ENCODE assay signal across 9 cellular contexts in genomic region chr4:6695660-6696581, GRCh38. TPM values are rescaled to one million over a fixed set of nuclear protein-coding genes. Genes with fewer than 3 reads are reported as not detected.
DNase-seq lines count a peak whose midpoint lies in the region; ATAC-seq, FAIRE-seq and TF ChIP-seq lines count a peak whose summit lies in the region.
"Had no signal": no experiment of that assay in that cellular context is flagged by ENCODE, and none has a peak within 500 bp of the region (broad histone marks: within the 10 kb centered on the region; RNA-seq: fewer than 3 reads in every experiment).

No MANE protein-coding gene starts in this region.

- no peaks in the 10 kb centered on the region for H3K27me3 ChIP-seq in keratinocyte (ENCODE audit: control insufficient read depth, extremely low read depth, insufficient read depth, low read length)

- peak overlapping the region; percentile 68 for H3K9ac ChIP-seq in keratinocyte (ENCODE audit: control insufficient read depth, extremely low read depth, insufficient read depth, low read length)
- H3K9ac ChIP-seq: KMS-11 had no signal

- H4K20me1 ChIP-seq in keratinocyte (ENCODE audit: control insufficient read depth, extremely low read depth, insufficient read depth, low read length) = no peaks in the 10 kb centered on the region

- no peaks in the 10 kb centered on the region for H3K27me3 Mint-ChIP-seq in activated T-cell treated with anti-CD3 and anti-CD28 coated beads, Interleukin-2, amount 50 U/mL, for 24 hours

- H3K9me1 ChIP-seq in keratinocyte (ENCODE audit: control insufficient read depth, extremely low read depth, insufficient read depth, low read length) = no peaks in the 10 kb centered on the region

- peak in 1 of 3 experiments; percentile 5 for TF ChIP-seq CTCF in keratinocyte (optimal IDR thresholded peaks at IDR 0.05 in 1 of 3, IDR thresholded peaks at IDR 0.05 in 1 of 3, conservative IDR thresholded peaks at IDR 0.05 in 1 of 3; ENCODE audit: extremely low read depth in 1 of 3, insufficient read depth in 2 of 3, low read length in 3 of 3)

- no peaks in the 10 kb centered on the region for H3K79me2 ChIP-seq in keratinocyte (ENCODE audit: control insufficient read depth, insufficient read depth, low read length)

- peak overlapping the region in 2 of 3 experiments; percentile 33 to 36 for H3K4me3 ChIP-seq in keratinocyte (ENCODE audit: control insufficient read depth in 2 of 3, extremely low read depth in 1 of 3, insufficient read depth in 2 of 3, low read depth in 1 of 3, low read length in 3 of 3)

- H3K27ac Mint-ChIP-seq in activated T-cell treated with anti-CD3 and anti-CD28 coated beads, Interleukin-2, amount 50 U/mL, for 24 hours = peak overlapping the region; percentile 95

- peak; percentile 32 for FAIRE-seq in keratinocyte (lab: Jason Lieb, UNC)

- H3K36me3 ChIP-seq in keratinocyte (ENCODE audit: control insufficient read depth in 2 of 2, extremely low read depth in 1 of 2, insufficient read depth in 2 of 2, low read length in 2 of 2) = no peaks in the 10 kb centered on the region

- H2AFZ ChIP-seq in keratinocyte (ENCODE audit: control insufficient read depth, low read length) = peak overlapping the region; percentile 84

- dilution Hi-C loops in keratinocyte (cut with MboI; ENCODE audit: extremely low pct_ligation_motif_present, low sequenced_read_pairs) = no loop called here

- peaks cover 81% of the 10 kb centered on the region for H3K4me1 Mint-ChIP-seq in activated T-cell treated with anti-CD3 and anti-CD28 coated beads, Interleukin-2, amount 50 U/mL, for 24 hours (ENCODE audit: low read depth)

- peak; percentile 71 for DNase-seq in activated CD8-positive, alpha-beta memory T cell treated with anti-CD3 and anti-CD28 coated beads for 24 hours
- no peak for DNase-seq in activated CD8-positive, alpha-beta memory T cell treated with anti-CD3 and anti-CD28 coated beads, Interleukin-2, amount 50 U/mL, for 4 hours
- DNase-seq in activated T-cell treated with anti-CD3 and anti-CD28 coated beads, Interleukin-2, amount 50 U/mL, for 24 hours = peak; percentile 62
- DNase-seq in keratinocyte (ENCODE audit: low read depth, low spot score) (no peak), ureter (ENCODE audit: low spot score) (peak; percentile 80), SHP77 treated with DMSO at 0.1 percent for 48 hours (lab: John Stamatoyannopoulos, UW) (no peak), HK-2 (ENCODE audit: unreplicated experiment) (no peak)

- no peaks in the 10 kb centered on the region for H3K9me3 ChIP-seq in keratinocyte (ENCODE audit: control insufficient read depth, low read depth, low read length)

- peaks cover 22% of the 10 kb centered on the region for H3K4me1 ChIP-seq in keratinocyte (ENCODE audit: control insufficient read depth, extremely low read depth, insufficient read depth, low read length)

- ATAC-seq in HG03469 (IDR thresholded peaks at IDR 0.05; ENCODE audit: unreplicated experiment) = no peak

- peak overlapping the region; percentile 72 for H3K27ac ChIP-seq in keratinocyte (ENCODE audit: control insufficient read depth, insufficient read depth, low read length)
- H3K27ac ChIP-seq: KMS-11 had no signal

- peak overlapping the region; percentile 54 for H3K4me3 Mint-ChIP-seq in activated T-cell treated with anti-CD3 and anti-CD28 coated beads, Interleukin-2, amount 50 U/mL, for 24 hours

- no peaks in the 10 kb centered on the region for H3K9me3 Mint-ChIP-seq in activated T-cell treated with anti-CD3 and anti-CD28 coated beads, Interleukin-2, amount 50 U/mL, for 24 hours

- peak overlapping the region; percentile 86 for H3K4me2 ChIP-seq in keratinocyte (ENCODE audit: control insufficient read depth, extremely low read depth, insufficient read depth, low read depth, low read length)
- H3K4me2 ChIP-seq: KMS-11 had no signal

- peaks cover 19% of the 10 kb centered on the region for H3K36me3 Mint-ChIP-seq in activated T-cell treated with anti-CD3 and anti-CD28 coated beads, Interleukin-2, amount 50 U/mL, for 24 hours (ENCODE audit: low read depth)

RNA-seq across cellular contexts. Expression of gene S100P, which starts 2.2 kb away (rescaled TPM):
- polyA plus RNA-seq in keratinocyte = 0.68 to 2.3 TPM (median 1.7 TPM) in 3 replicates
- polyA plus RNA-seq in keratinocyte (2011; ENCODE audit: low read depth) = 42.7 TPM
- 0.94 and 5.6 TPM in 2 replicates for polyA plus RNA-seq in keratinocyte (2011; cell fraction: cytosol; rRNA removed)
- 0.95 and 3.4 TPM in 2 replicates for polyA plus RNA-seq in keratinocyte (2011; cell fraction: nucleus; rRNA removed)
- polyA plus RNA-seq in keratinocyte (2012; ENCODE audit: low replicate concordance) = 2.4 and 565 TPM in 2 replicates
- polyA minus RNA-seq in keratinocyte = 0.26 to 3.4 TPM (median 0.49 TPM) in 3 replicates
- 29.9 TPM for polyA minus RNA-seq in keratinocyte (2011; cell fraction: cytosol; rRNA and poly(A)+ RNA removed)
- 9.8 and 12.6 TPM in 2 replicates for polyA minus RNA-seq in keratinocyte (2011; cell fraction: nucleus; rRNA and poly(A)+ RNA removed)
- 2,292 TPM for total RNA-seq in ureter

RNA-seq across cellular contexts. Expression of gene MRFAP1L1, which starts 13.7 kb away (rescaled TPM):
- polyA plus RNA-seq in keratinocyte = 47.6 to 77.9 TPM (median 50.7 TPM) in 3 replicates
- polyA plus RNA-seq in keratinocyte (2011; ENCODE audit: low read depth) = 45.2 TPM
- 53.6 and 54.4 TPM in 2 replicates for polyA plus RNA-seq in keratinocyte (2011; cell fraction: cytosol; rRNA removed)
- 46.9 and 79.1 TPM in 2 replicates for polyA plus RNA-seq in keratinocyte (2011; cell fraction: nucleus; rRNA removed)
- polyA plus RNA-seq in keratinocyte (2012; ENCODE audit: low replicate concordance) = 42.9 and 49.5 TPM in 2 replicates
- 8.9 to 15.7 TPM (median 9.1 TPM) in 3 replicates for polyA minus RNA-seq in keratinocyte
- polyA minus RNA-seq in keratinocyte (2011; cell fraction: cytosol; rRNA and poly(A)+ RNA removed) = 18.4 TPM
- 9.8 and 14.8 TPM in 2 replicates for polyA minus RNA-seq in keratinocyte (2011; cell fraction: nucleus; rRNA and poly(A)+ RNA removed)
- 52.5 TPM for total RNA-seq in ureter

RNA-seq across cellular contexts. Expression of gene BLOC1S4, which starts 20.1 kb away (rescaled TPM):
- polyA plus RNA-seq in keratinocyte = 11.2 to 13.6 TPM (median 11.7 TPM) in 3 replicates
- polyA plus RNA-seq in keratinocyte (2011; ENCODE audit: low read depth) = 4.5 TPM
- 10.5 and 12.0 TPM in 2 replicates for polyA plus RNA-seq in keratinocyte (2011; cell fraction: cytosol; rRNA removed)
- polyA plus RNA-seq in keratinocyte (2011; cell fraction: nucleus; rRNA removed) = 11.2 and 12.2 TPM in 2 replicates
- polyA plus RNA-seq in keratinocyte (2012; ENCODE audit: low replicate concordance) = 7.1 and 12.2 TPM in 2 replicates
- 2.7 to 3.8 TPM (median 3.1 TPM) in 3 replicates for polyA minus RNA-seq in keratinocyte
- 17.8 TPM for polyA minus RNA-seq in keratinocyte (2011; cell fraction: cytosol; rRNA and poly(A)+ RNA removed)
- polyA minus RNA-seq in keratinocyte (2011; cell fraction: nucleus; rRNA and poly(A)+ RNA removed) = 3.9 and 4.3 TPM in 2 replicates
- 14.6 TPM for total RNA-seq in ureter

RNA-seq across cellular contexts. Expression of gene MRFAP1, which starts 55.4 kb away (rescaled TPM):
- polyA plus RNA-seq in keratinocyte = 121 to 275 TPM (median 224 TPM) in 3 replicates
- 328 TPM for polyA plus RNA-seq in keratinocyte (2011; ENCODE audit: low read depth)
- 191 and 208 TPM in 2 replicates for polyA plus RNA-seq in keratinocyte (2011; cell fraction: cytosol; rRNA removed)
- 109 and 121 TPM in 2 replicates for polyA plus RNA-seq in keratinocyte (2011; cell fraction: nucleus; rRNA removed)
- 208 and 319 TPM in 2 replicates for polyA plus RNA-seq in keratinocyte (2012; ENCODE audit: low replicate concordance)
- polyA minus RNA-seq in keratinocyte = 22.1 to 50.5 TPM (median 33.4 TPM) in 3 replicates
- polyA minus RNA-seq in keratinocyte (2011; cell fraction: cytosol; rRNA and poly(A)+ RNA removed) = 54.9 TPM
- polyA minus RNA-seq in keratinocyte (2011; cell fraction: nucleus; rRNA and poly(A)+ RNA removed) = 21.4 and 36.4 TPM in 2 replicates
- 196 TPM for total RNA-seq in ureter

Comparison
In these comparisons a context has a peak if more than half of its experiments do, and no peak if none do; other contexts are left out.
1. DNase-seq: peak in activated CD8-positive, alpha-beta memory T cell treated with anti-CD3 and anti-CD28 coated beads for 24 hours (single experiment), activated T-cell treated with anti-CD3 and anti-CD28 coated beads, Interleukin-2, amount 50 U/mL, for 24 hours (single experiment) and ureter (single experiment); none in activated CD8-positive, alpha-beta memory T cell treated with anti-CD3 and anti-CD28 coated beads, Interleukin-2, amount 50 U/mL, for 4 hours (single experiment), keratinocyte (single experiment), SHP77 treated with DMSO at 0.1 percent for 48 hours (single experiment) and HK-2 (single experiment).